24 cellular contexts compared by ENCODE assay signal in the genomic region with DNA sequence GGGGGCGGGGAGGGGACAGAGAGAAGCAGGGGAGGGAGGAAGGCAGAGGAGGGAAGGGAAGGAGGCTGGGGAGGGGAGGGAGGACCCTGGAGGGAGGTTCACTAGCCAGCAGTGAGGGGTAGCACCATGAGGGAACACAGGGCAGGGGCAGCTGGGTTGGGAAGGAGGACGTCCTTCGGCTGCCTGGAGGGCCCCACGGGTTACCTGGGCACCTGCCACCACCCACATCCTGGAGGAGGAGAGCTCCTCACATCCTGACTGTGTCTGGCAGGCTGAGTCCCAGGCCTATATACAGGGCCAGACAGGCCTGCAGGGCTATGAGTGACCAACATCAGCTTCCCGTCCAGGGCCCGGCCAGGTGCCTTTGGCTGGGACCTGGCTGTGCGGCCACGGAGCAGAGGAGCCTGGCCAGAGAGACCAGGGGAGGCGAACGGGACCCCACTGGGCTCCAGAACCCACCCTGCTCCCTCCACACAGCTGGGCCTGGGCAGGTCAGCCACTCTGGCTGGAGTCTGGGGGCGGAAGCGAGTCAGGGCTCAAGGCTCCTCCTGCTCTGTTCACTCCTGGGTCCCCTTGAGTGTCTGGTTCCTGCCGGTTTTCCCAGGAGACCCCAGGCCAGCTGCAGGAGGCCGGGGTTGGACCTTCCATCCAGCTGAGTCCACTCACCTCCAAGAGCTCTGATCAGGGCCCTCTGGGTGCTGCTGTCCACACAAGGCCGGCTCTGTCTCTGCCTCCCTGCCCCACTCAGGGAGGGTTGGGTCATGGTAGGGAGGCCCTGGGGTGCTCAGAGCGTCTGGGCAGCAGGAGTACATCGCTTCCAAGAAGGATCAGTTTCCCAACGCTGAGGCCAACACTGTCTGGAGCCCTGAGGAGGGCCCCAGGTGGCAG.
A peak's percentile ranks its signal among the peaks of the same experiment; 100 is the strongest.
DNase-seq lines count a peak whose midpoint lies in the region; ATAC-seq and TF ChIP-seq lines count a peak whose summit lies in the region.
"Had no signal": no experiment of that assay in that cellular context is flagged by ENCODE, and none has a peak within 500 bp of the region (broad histone marks: within the 10 kb centered on the region; RNA-seq: fewer than 3 reads in every experiment).

No MANE protein-coding gene starts in this region.

- no peaks in the 10 kb centered on the region for H3K36me3 Mint-ChIP-seq in T-helper 17 cell (ENCODE audit: low read depth)

- H3K9me3 ChIP-seq in WERI-Rb-1 (ENCODE audit: severe bottlenecking), result peaks cover 5% of the 10 kb centered on the region
- H3K9me3 ChIP-seq in T-helper 17 cell (ENCODE audit: control insufficient read depth, low read length, poor library complexity, severe bottlenecking), result no peaks in the 10 kb centered on the region
- H3K9me3 ChIP-seq: BLaER1, Caco-2, HAP-1, SJCRH30 had no signal

- no peak for ATAC-seq in T-helper 17 cell

- H3K27ac ChIP-seq in WERI-Rb-1, result peak overlapping the region; percentile 88
- H3K27ac ChIP-seq: BLaER1, RWPE1, SJCRH30 had no signal

- no peak for TF ChIP-seq CTCF in WERI-Rb-1 (IDR thresholded peaks at IDR 0.05; ENCODE audit: low read depth, low read length)

- H3K27ac Mint-ChIP-seq in T-helper 17 cell, result no peak overlapping the region
- H3K27ac Mint-ChIP-seq: CD4-positive, alpha-beta T cell had no signal

- H3K36me3 ChIP-seq in H7 (replicated peaks; ENCODE audit: control insufficient read depth, insufficient read depth, low read length), result no peaks in the 10 kb centered on the region
- no peaks in the 10 kb centered on the region for H3K36me3 ChIP-seq in WERI-Rb-1
- H3K36me3 ChIP-seq: BLaER1, HAP-1, SJCRH30 had no signal

- no peaks in the 10 kb centered on the region for H3K27me3 ChIP-seq in H7 (ENCODE audit: control insufficient read depth, insufficient read depth, low read length)
- no peaks in the 10 kb centered on the region for H3K27me3 ChIP-seq in WERI-Rb-1 (ENCODE audit: insufficient read depth, low read depth, severe bottlenecking)
- H3K27me3 ChIP-seq: BLaER1 had no signal

- H3K4me3 ChIP-seq in H7 (ENCODE audit: insufficient read depth, low read depth, low read length) (no peak overlapping the region), WERI-Rb-1 (ENCODE audit: low read depth, low read length) (no peak overlapping the region)
- H3K4me3 ChIP-seq: BLaER1, HAP-1, SJCRH30 had no signal

- H3K4me3 Mint-ChIP-seq in T-helper 17 cell, result no peak overlapping the region
- H3K4me3 Mint-ChIP-seq: CD4-positive, alpha-beta T cell had no signal

- H3K27me3 Mint-ChIP-seq in T-helper 17 cell, result peaks cover 15% of the 10 kb centered on the region

- no peaks in the 10 kb centered on the region for H3K4me1 Mint-ChIP-seq in T-helper 17 cell

- DNase-seq in COLO668 (lab: John Stamatoyannopoulos, UW; ENCODE audit: unreplicated experiment) (peak; percentile 77), H7 (peak; percentile 74), WERI-Rb-1 (no peak), mesenteric fat pad (ENCODE audit: low spot score) (peak; percentile 84), NCI-H146 treated with DMSO at 0.1 percent for 48 hours (lab: John Stamatoyannopoulos, UW; ENCODE audit: unreplicated experiment) (no peak), T-helper 17 cell (no peak), ureter (ENCODE audit: low spot score) (no peak)
- DNase-seq: ACHN; Caco-2; CD4-positive, alpha-beta T cell; DMS 273 treated with DMSO at 0.1 percent for 48 hours; DMS79 treated with DMSO at 0.1 percent for 48 hours; KBM-7; MM.1S; NCI-H1048; NCI-H1417 treated with DMSO at 0.1 percent for 48 hours; NCI-H1930; NCI-H446; NCI-H774; NK-92 treated with Interleukin-12 subunit alpha and Interleukin-12 subunit beta, amount 100 ng/mL, for 24 hours; SJCRH30 had no signal

Comparison
In these comparisons a context has a peak if more than half of its experiments do, and no peak if none do; other contexts are left out.
1. DNase-seq: peak in COLO668 (single experiment), H7 (single experiment) and mesenteric fat pad (single experiment); none in WERI-Rb-1 (single experiment), NCI-H146 treated with DMSO at 0.1 percent for 48 hours (single experiment), T-helper 17 cell (0 of 3) and ureter (single experiment).